In genomic region chr3:192917258-192917507, GRCh38 we compare ENCODE assay signal across 8 cellular contexts. TPM values are rescaled to one million over a fixed set of nuclear protein-coding genes. Genes with fewer than 3 reads are reported as not detected.
A peak's percentile ranks its signal among the peaks of the same experiment; 100 is the strongest.
DNase-seq lines count a peak whose midpoint lies in the region; ATAC-seq and TF ChIP-seq lines count a peak whose summit lies in the region.

No MANE protein-coding gene starts in this region.

- H3K4me1 ChIP-seq in MM.1S (ENCODE audit: low read length) (peaks cover 5% of the 10 kb centered on the region; the same call in 1 of the 2 replicates), mucosa of stomach (ENCODE audit: control insufficient read depth, insufficient read depth, low read length) (peaks cover 16% of the 10 kb centered on the region)

- DNase-seq in Right ventricle myocardium inferior (ENCODE audit: missing footprints) (peak; percentile 9), left ventricle myocardium superior (no peak), MM.1S (peak; percentile 84), cardiac fibroblast (ENCODE audit: low read depth in 2 of 2) (no peak), OCI-M1 (lab: John Stamatoyannopoulos, UW) (no peak)

- ATAC-seq in Right ventricle myocardium inferior (no peak), left ventricle myocardium superior (no peak), HG03196 (IDR thresholded peaks at IDR 0.05; ENCODE audit: unreplicated experiment) (no peak), GM21717 (IDR thresholded peaks at IDR 0.05; ENCODE audit: unreplicated experiment) (no peak)

- TF ChIP-seq CTCF in MM.1S (IDR thresholded peaks at IDR 0.05; ENCODE audit: low read length) = no peak
- no peak for TF ChIP-seq CTCF in cardiac fibroblast (IDR thresholded peaks at IDR 0.05; ENCODE audit: low read depth, low read length)

- H3K4me3 ChIP-seq in MM.1S (ENCODE audit: low read length) (peak overlapping the region; percentile 93), cardiac fibroblast (replicated peaks in 1 of 2; ENCODE audit: low read depth in 2 of 2, low read length in 2 of 2) (peak overlapping the region; percentile 95 to 97), mucosa of stomach (ENCODE audit: low read length) (peak overlapping the region; percentile 96)

- H4K20me1 ChIP-seq in MM.1S (ENCODE audit: insufficient read depth, low read length) = no peaks in the 10 kb centered on the region

- peak overlapping the region; percentile 94 for H2AFZ ChIP-seq in MM.1S (ENCODE audit: low read length)

- no peaks in the 10 kb centered on the region for H3K9me2 ChIP-seq in MM.1S (replicated peaks; ENCODE audit: insufficient read depth, low read length)

- H3K4me2 ChIP-seq in MM.1S (ENCODE audit: low read depth, low read length) = peak overlapping the region; percentile 58

- H3F3A ChIP-seq in MM.1S (ENCODE audit: insufficient read depth, low read length) = peaks cover 5% of the 10 kb centered on the region; the same call in 1 of the 2 replicates

- intact Hi-C loops in Right ventricle myocardium inferior (cut with DNase I) = loop anchor here (2.0 to 5.0 kb wide), 3 partner anchors 80 to 124 kb away; no protein-coding TSS in a partner anchor
- intact Hi-C loops in left ventricle myocardium superior (cut with micrococcal nuclease) = loop anchor here (10.0 kb wide), 1 partner anchor 102 kb away; no protein-coding TSS in a partner anchor

- H3K36me3 ChIP-seq in MM.1S (replicated peaks; ENCODE audit: insufficient read depth, low read length) = no peaks in the 10 kb centered on the region
- H3K36me3 ChIP-seq in mucosa of stomach (ENCODE audit: control insufficient read depth, insufficient read depth, low read length) = no peaks in the 10 kb centered on the region

- H3K27ac ChIP-seq in MM.1S (ENCODE audit: low read length) = peak overlapping the region; percentile 61; the same call in 1 of the 2 replicates

- H3K9ac ChIP-seq in MM.1S (ENCODE audit: low read length) (peak overlapping the region; percentile 75), mucosa of stomach (ENCODE audit: low read length) (peak overlapping the region; percentile 86)

- H3K79me2 ChIP-seq in MM.1S (ENCODE audit: low read length) = peaks cover 15% of the 10 kb centered on the region

- H3K9me3 ChIP-seq in MM.1S (replicated peaks; ENCODE audit: insufficient read depth, low read length) (no peaks in the 10 kb centered on the region), mucosa of stomach (ENCODE audit: control insufficient read depth, low read length) (no peaks in the 10 kb centered on the region)

- H3K27me3 ChIP-seq in MM.1S (replicated peaks; ENCODE audit: insufficient read depth, low read length) = no peaks in the 10 kb centered on the region
- no peaks in the 10 kb centered on the region for H3K27me3 ChIP-seq in mucosa of stomach (ENCODE audit: control insufficient read depth, insufficient read depth, low read length)

RNA-seq across cellular contexts. Expression of gene MB21D2, which starts 0.5 kb away (rescaled TPM):
- total RNA-seq in Right ventricle myocardium inferior (2.1 TPM), left ventricle myocardium superior (1.8 TPM)

Comparison
In these comparisons a context has a peak if more than half of its experiments do, and no peak if none do; other contexts are left out.
1. DNase-seq: peak in Right ventricle myocardium inferior (single experiment) and MM.1S (single experiment); none in left ventricle myocardium superior (single experiment), cardiac fibroblast (0 of 2) and OCI-M1 (single experiment).
2. Peak in every context shown above with its lines, with median percentiles within 50 percentile points of each other: H3K4me3 ChIP-seq.